In the genomic region with DNA sequence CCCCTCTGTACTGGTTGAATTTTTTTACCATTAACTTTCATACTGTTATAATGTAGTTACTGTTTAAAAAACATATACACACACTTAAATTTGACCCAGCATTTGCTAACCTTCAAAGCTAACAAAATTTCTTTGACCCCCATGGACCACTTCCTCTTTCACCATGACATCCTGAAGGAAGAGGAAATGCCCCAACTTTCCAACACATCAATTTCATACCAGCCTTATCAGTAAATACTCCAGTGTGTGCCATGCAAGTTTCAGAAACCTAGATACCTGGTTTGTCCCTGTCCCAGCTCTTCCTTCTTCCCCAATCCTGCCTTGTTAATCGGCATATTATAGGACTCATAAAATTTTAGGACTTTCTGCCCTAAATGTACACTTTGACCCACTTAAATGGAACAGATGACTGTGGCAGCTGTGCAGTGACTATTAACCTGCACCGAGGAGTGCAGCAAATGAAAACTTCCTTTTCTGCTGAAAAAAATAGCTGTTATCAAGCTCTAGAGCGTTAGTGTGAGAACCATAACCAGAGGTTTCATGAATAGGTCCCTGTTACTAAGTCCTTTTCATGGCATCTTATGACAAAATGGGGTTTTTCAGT, we compare ENCODE assay signal across 20 cellular contexts. TPM values are rescaled to one million over a fixed set of nuclear protein-coding genes. Genes with fewer than 3 reads are reported as not detected.
DNase-seq lines count a peak whose midpoint lies in the region; ATAC-seq and TF ChIP-seq lines count a peak whose summit lies in the region.
"Had no signal": no experiment of that assay in that cellular context is flagged by ENCODE, and none has a peak within 500 bp of the region (broad histone marks: within the 10 kb centered on the region; RNA-seq: fewer than 3 reads in every experiment).

No MANE protein-coding gene starts in this region.

- no peak for DNase-seq in CD4-positive, CD25-positive, alpha-beta regulatory T cell
- DNase-seq in T-helper 17 cell (no peak), mucosa of descending colon (peak in 1 of 3 donors; percentile 25), NCI-H1092 (lab: John Stamatoyannopoulos, UW) (no peak)
- DNase-seq: adrenal gland; effector CD4-positive, alpha-beta T cell; esophagus squamous epithelium; glutamatergic neuron; HCEC 1CT; lower lobe of right lung; NCI-H187; posterior cingulate gyrus; SJCRH30; stimulated activated CD4-positive, alpha-beta T cell treated with anti-CD3 and anti-CD28 coated beads, Interleukin-4, amount 100 ng/mL, for 1 hour; T-helper 9 cell had no signal

- peaks cover 10% of the 10 kb centered on the region for H3K4me1 ChIP-seq in CD4-positive, CD25-positive, alpha-beta regulatory T cell (ENCODE audit: control insufficient read depth, insufficient read depth, low read length, poor library complexity, severe bottlenecking)
- peaks cover 13% of the 10 kb centered on the region for H3K4me1 ChIP-seq in mucosa of descending colon (ENCODE audit: low read depth)

- no peak overlapping the region for H3K4me3 ChIP-seq in CD4-positive, CD25-positive, alpha-beta regulatory T cell (ENCODE audit: low read depth, low read length)
- H3K4me3 ChIP-seq in mucosa of descending colon = no peak overlapping the region
- H3K4me3 ChIP-seq: adrenal gland, esophagus squamous epithelium, lower lobe of right lung, SJCRH30, thyroid gland had no signal

- H3K9me3 ChIP-seq in CD4-positive, CD25-positive, alpha-beta regulatory T cell (ENCODE audit: control insufficient read depth in 2 of 2, low read length in 2 of 2) = no peaks in the 10 kb centered on the region
- H3K9me3 ChIP-seq in T-helper 17 cell (ENCODE audit: control insufficient read depth, low read length, poor library complexity, severe bottlenecking) (no peaks in the 10 kb centered on the region), mucosa of descending colon (no peaks in the 10 kb centered on the region)
- H3K9me3 ChIP-seq: adrenal gland, esophagus squamous epithelium, lower lobe of right lung, SJCRH30, thyroid gland had no signal

- H3K36me3 ChIP-seq in CD4-positive, CD25-positive, alpha-beta regulatory T cell (ENCODE audit: control insufficient read depth, insufficient read depth, low read length) = no peaks in the 10 kb centered on the region
- H3K36me3 ChIP-seq in mucosa of descending colon (ENCODE audit: low read depth) = no peaks in the 10 kb centered on the region
- H3K36me3 ChIP-seq: adrenal gland, esophagus squamous epithelium, lower lobe of right lung, thyroid gland had no signal

- ATAC-seq in CD4-positive, CD25-positive, alpha-beta regulatory T cell (ENCODE audit: low read depth in 2 of 2) = no peak
- ATAC-seq in GM18502 (IDR thresholded peaks at IDR 0.05; ENCODE audit: poor library complexity, unreplicated experiment) = peak; percentile 40
- ATAC-seq in T-helper 17 cell = no peak
- peak; percentile 84 for ATAC-seq in mucosa of descending colon
- ATAC-seq in HG02840 (IDR thresholded peaks at IDR 0.05; ENCODE audit: low FRiP score, unreplicated experiment) = no peak
- ATAC-seq in GM18861 (IDR thresholded peaks at IDR 0.05; ENCODE audit: unreplicated experiment) = no peak
- ATAC-seq: lower lobe of right lung had no signal

- no peaks in the 10 kb centered on the region for H3K27me3 ChIP-seq in CD4-positive, CD25-positive, alpha-beta regulatory T cell (ENCODE audit: control insufficient read depth, insufficient read depth, low read length)
- H3K27me3 ChIP-seq: adrenal gland, esophagus squamous epithelium, SJCRH30, thyroid gland had no signal

- H3K27me3 Mint-ChIP-seq in CD4-positive, CD25-positive, alpha-beta regulatory T cell = no peaks in the 10 kb centered on the region
- H3K27me3 Mint-ChIP-seq in T-helper 17 cell = no peaks in the 10 kb centered on the region

- no peak for TF ChIP-seq CTCF in mucosa of descending colon (IDR thresholded peaks at IDR 0.05)

- H3K4me1 Mint-ChIP-seq in CD4-positive, CD25-positive, alpha-beta regulatory T cell = peaks cover 13 to 23% (median 17%) of the 10 kb centered on the region in 4 donors
- peaks cover 12% of the 10 kb centered on the region for H3K4me1 Mint-ChIP-seq in T-helper 17 cell

- H3K4me3 Mint-ChIP-seq in CD4-positive, CD25-positive, alpha-beta regulatory T cell = peak overlapping the region in 1 of 4 donors; percentile 4
- no peak overlapping the region for H3K4me3 Mint-ChIP-seq in T-helper 17 cell
- H3K4me3 Mint-ChIP-seq: activated T-helper 1 cell treated with anti-CD3 and anti-CD28 coated beads, Interleukin-12 subunit alpha, Interleukin-12 subunit beta, Interleukin-2, Interleukin-4 antibody, amounts not matched to agents 30 ng/mL and 10 ng/mL and 1 ng/mL, durations not matched to agents 14 hours and 24 hours and 36 hours had no signal

- peak overlapping the region; percentile 5 to 32 (median 29) for H3K27ac Mint-ChIP-seq in CD4-positive, CD25-positive, alpha-beta regulatory T cell
- H3K27ac Mint-ChIP-seq in T-helper 17 cell = peak overlapping the region; percentile 57
- H3K27ac Mint-ChIP-seq: activated T-helper 1 cell treated with anti-CD3 and anti-CD28 coated beads, Interleukin-12 subunit alpha, Interleukin-12 subunit beta, Interleukin-2, Interleukin-4 antibody, amounts not matched to agents 30 ng/mL and 10 ng/mL and 1 ng/mL, durations not matched to agents 14 hours and 24 hours and 36 hours had no signal

- peaks cover 0 to 12% (median 3%) of the 10 kb centered on the region in 7 donors for H3K9me3 Mint-ChIP-seq in CD4-positive, CD25-positive, alpha-beta regulatory T cell

- intact Hi-C loops in mucosa of descending colon (cut with DNase I, micrococcal nuclease) = no loop called here

- no peaks in the 10 kb centered on the region for H3K36me3 Mint-ChIP-seq in CD4-positive, CD25-positive, alpha-beta regulatory T cell
- no peaks in the 10 kb centered on the region for H3K36me3 Mint-ChIP-seq in T-helper 17 cell (ENCODE audit: low read depth)

- no peak overlapping the region for H3K27ac ChIP-seq in CD4-positive, CD25-positive, alpha-beta regulatory T cell (ENCODE audit: insufficient read depth, low read length, poor library complexity, severe bottlenecking)
- H3K27ac ChIP-seq: adrenal gland, lower lobe of right lung, SJCRH30 had no signal

RNA-seq across cellular contexts. Expression of gene DTL, which starts 54.1 kb away (rescaled TPM):
- 4.7 TPM for total RNA-seq in CD4-positive, CD25-positive, alpha-beta regulatory T cell
- 1 to 10 TPM in 3 of 4 donors, under 1 TPM in 1; 0.95 to 2.4 (median 1.1) TPM for polyA plus RNA-seq in CD4-positive, CD25-positive, alpha-beta regulatory T cell
- total RNA-seq in T-helper 17 cell = 1 to 10 TPM in 1 of 2 donors, under 1 TPM in 1; 0.72 to 1.7 TPM
- total RNA-seq in mucosa of descending colon = 10 to 100 TPM in 1 of 3 donors, 1 to 10 TPM in 2; 1.4 to 12.0 (median 3.2) TPM

RNA-seq across cellular contexts. Expression of gene INTS7, which starts 54.3 kb away (rescaled TPM):
- total RNA-seq in CD4-positive, CD25-positive, alpha-beta regulatory T cell = 15.8 TPM
- 10 to 100 TPM; 16.4 to 20.5 (median 18.5) TPM for polyA plus RNA-seq in CD4-positive, CD25-positive, alpha-beta regulatory T cell
- total RNA-seq in T-helper 17 cell (1 to 10 TPM; 9.2 to 9.5 TPM), mucosa of descending colon (10 to 100 TPM; 13.3 to 16.0 (median 13.3) TPM)

Comparison
In these comparisons a context has a peak if more than half of its experiments do, and no peak if none do; other contexts are left out.
1. ATAC-seq: peak in GM18502 (single experiment) and mucosa of descending colon (single experiment); none in CD4-positive, CD25-positive, alpha-beta regulatory T cell (0 of 2), T-helper 17 cell (single experiment), HG02840 (single experiment) and GM18861 (single experiment).